In genomic region chr14:104986487-104987164, GRCh38 we compare ENCODE assay signal across 8 cellular contexts. TPM values are rescaled to one million over a fixed set of nuclear protein-coding genes. Genes with fewer than 3 reads are reported as not detected.
DNase-seq lines count a peak whose midpoint lies in the region; ATAC-seq and TF ChIP-seq lines count a peak whose summit lies in the region.

No MANE protein-coding gene starts in this region.

- peak overlapping the region in 3 of 4 donors; percentile 91 to 98 (median 91) for H3K4me3 ChIP-seq in upper lobe of left lung

- WGBS in upper lobe of left lung, 2 donors: 66% methylated on average over 13 to 17 of the region's 19 CpGs

- TF ChIP-seq CTCF in brain (conservative IDR thresholded peaks at IDR 0.05): no peak
- no peak for TF ChIP-seq CTCF in upper lobe of left lung (IDR thresholded peaks at IDR 0.05)

- H3K36me3 Mint-ChIP-seq in activated T-cell treated with anti-CD3 and anti-CD28 coated beads, Interleukin-2, amount 50 U/mL, for 72 hours (ENCODE audit: insufficient read depth in 2 of 2): no peaks in the 10 kb centered on the region
- peaks cover 2% of the 10 kb centered on the region for H3K36me3 Mint-ChIP-seq in brain
- peaks cover 2% of the 10 kb centered on the region for H3K36me3 Mint-ChIP-seq in memory B cell

- H3K4me3 Mint-ChIP-seq in activated T-cell treated with anti-CD3 and anti-CD28 coated beads, Interleukin-2, amount 50 U/mL, for 72 hours: peak overlapping the region; percentile 75 to 76
- H3K4me3 Mint-ChIP-seq in brain (peak overlapping the region; percentile 77 to 85 (median 79)), memory B cell (peak overlapping the region; percentile 77)

- no peak for TF ChIP-seq POLR2A in upper lobe of left lung (IDR thresholded peaks at IDR 0.05)

- peaks cover 11 to 19% (median 15%) of the 10 kb centered on the region in 4 donors for H3K4me1 ChIP-seq in upper lobe of left lung

- no peak for DNase-seq in activated T-cell treated with anti-CD3 and anti-CD28 coated beads, Interleukin-2, amount 50 U/mL, for 72 hours
- no peak for DNase-seq in activated T-cell treated with anti-CD3 and anti-CD28 coated beads, Interleukin-2, amount 50 U/mL, for 48 hours
- DNase-seq in memory B cell (ENCODE audit: low spot score in 2 of 2): peak in 1 of 2 donors; percentile 23
- DNase-seq in upper lobe of left lung: peak in 1 of 2 donors; percentile 36
- DNase-seq in NCI-H526 (lab: John Stamatoyannopoulos, UW): no peak
- no peak for DNase-seq in C1 segment of cervical spinal cord (lab: John Stamatoyannopoulos, UW)
- DNase-seq in NCI-H2171 (lab: John Stamatoyannopoulos, UW): no peak

- peaks cover 0 to 4% (median under 1%) of the 10 kb centered on the region in 4 donors for H3K36me3 ChIP-seq in upper lobe of left lung

- H3K9me3 Mint-ChIP-seq in activated T-cell treated with anti-CD3 and anti-CD28 coated beads, Interleukin-2, amount 50 U/mL, for 72 hours: no peaks in the 10 kb centered on the region
- H3K9me3 Mint-ChIP-seq in brain: peaks cover 0 to 4% (median 0%) of the 10 kb centered on the region in 5 experiments
- no peaks in the 10 kb centered on the region for H3K9me3 Mint-ChIP-seq in memory B cell

- H3K4me1 Mint-ChIP-seq in activated T-cell treated with anti-CD3 and anti-CD28 coated beads, Interleukin-2, amount 50 U/mL, for 72 hours (ENCODE audit: low read depth): peaks cover 16% of the 10 kb centered on the region
- peaks cover 24% of the 10 kb centered on the region for H3K4me1 Mint-ChIP-seq in brain
- H3K4me1 Mint-ChIP-seq in memory B cell: peaks cover 10% of the 10 kb centered on the region

- H3K9me3 ChIP-seq in upper lobe of left lung: no peaks in the 10 kb centered on the region

- TF ChIP-seq EP300 in upper lobe of left lung (IDR thresholded peaks at IDR 0.05): no peak

- H3K27ac Mint-ChIP-seq in activated T-cell treated with anti-CD3 and anti-CD28 coated beads, Interleukin-2, amount 50 U/mL, for 72 hours: no peak overlapping the region
- H3K27ac Mint-ChIP-seq in brain: peak overlapping the region in 3 of 5 experiments; percentile 30 to 70 (median 38)
- H3K27ac Mint-ChIP-seq in memory B cell: peak overlapping the region; percentile 63

- peak overlapping the region in 1 of 4 donors; percentile 73 for H3K27ac ChIP-seq in upper lobe of left lung

- H3K27me3 Mint-ChIP-seq in activated T-cell treated with anti-CD3 and anti-CD28 coated beads, Interleukin-2, amount 50 U/mL, for 72 hours (ENCODE audit: low read depth): no peaks in the 10 kb centered on the region
- H3K27me3 Mint-ChIP-seq in brain: no peaks in the 10 kb centered on the region
- peaks cover 3% of the 10 kb centered on the region for H3K27me3 Mint-ChIP-seq in memory B cell

- H3K27me3 ChIP-seq in upper lobe of left lung: no peaks in the 10 kb centered on the region

- ATAC-seq in activated T-cell treated with anti-CD3 and anti-CD28 coated beads, Interleukin-2, amount 50 U/mL, for 72 hours (replicated peaks in 1 of 2): no peak
- ATAC-seq in memory B cell (ENCODE audit: low read depth) (no peak), upper lobe of left lung (ENCODE audit: low FRiP score in 2 of 2) (no peak)

RNA-seq across cellular contexts. Expression of gene CLBA1, which starts 1.0 kb away (rescaled TPM):
- under 1 TPM; 0.79 to 0.93 TPM for total RNA-seq in activated T-cell treated with anti-CD3 and anti-CD28 coated beads, Interleukin-2, amount 50 U/mL, for 72 hours
- polyA plus RNA-seq in brain (ENCODE audit: insufficient read depth, low read depth, low replicate concordance): 15.8 TPM
- 10 to 100 TPM; 11.1 to 44.0 (median 13.3) TPM for total RNA-seq in upper lobe of left lung

RNA-seq across cellular contexts. Expression of gene AHNAK2, which starts 8.5 kb away (rescaled TPM):
- total RNA-seq in activated T-cell treated with anti-CD3 and anti-CD28 coated beads, Interleukin-2, amount 50 U/mL, for 72 hours: under 1 TPM in 1 of 2 donors, not detected in 1; 0.05 TPM
- polyA plus RNA-seq in brain (ENCODE audit: insufficient read depth, low read depth, low replicate concordance): 6.6 TPM
- total RNA-seq in upper lobe of left lung: 10 to 100 TPM in 4 of 6 donors, 1 to 10 TPM in 2; 4.3 to 48.0 (median 12.9) TPM

RNA-seq across cellular contexts. Expression of gene CDCA4, which starts 34.3 kb away (rescaled TPM):
- total RNA-seq in activated T-cell treated with anti-CD3 and anti-CD28 coated beads, Interleukin-2, amount 50 U/mL, for 72 hours: 10 to 100 TPM; 56.8 to 57.5 TPM
- polyA plus RNA-seq in brain (ENCODE audit: insufficient read depth, low read depth, low replicate concordance): 35.8 TPM
- total RNA-seq in upper lobe of left lung: 10 to 100 TPM in 1 of 6 donors, 1 to 10 TPM in 4, under 1 TPM in 1; 0.89 to 10.3 (median 6.6) TPM

Comparison
In these comparisons a context has a peak if more than half of its experiments do, and no peak if none do; other contexts are left out.
1. RNA of gene CLBA1, which starts 1.0 kb away (total RNA-seq): 11.1 to 44.0 TPM in upper lobe of left lung; 0.79 to 0.93 TPM in activated T-cell treated with anti-CD3 and anti-CD28 coated beads, Interleukin-2, amount 50 U/mL, for 72 hours; every median in the first group is over 4 times any median in the second.
2. RNA of gene AHNAK2, which starts 8.5 kb away (total RNA-seq): 4.3 to 48.0 TPM in upper lobe of left lung; 0.05 TPM in activated T-cell treated with anti-CD3 and anti-CD28 coated beads, Interleukin-2, amount 50 U/mL, for 72 hours; every median in the first group is over 4 times any median in the second.
3. RNA of gene CDCA4, which starts 34.3 kb away (total RNA-seq): 56.8 to 57.5 TPM in activated T-cell treated with anti-CD3 and anti-CD28 coated beads, Interleukin-2, amount 50 U/mL, for 72 hours; 0.89 to 10.3 TPM in upper lobe of left lung; every median in the first group is over 4 times any median in the second.
4. Peak in every context shown above with its lines, with median percentiles within 50 percentile points of each other: H3K4me3 Mint-ChIP-seq.